ENCODE assay signal across 8 cellular contexts in the genomic region with DNA sequence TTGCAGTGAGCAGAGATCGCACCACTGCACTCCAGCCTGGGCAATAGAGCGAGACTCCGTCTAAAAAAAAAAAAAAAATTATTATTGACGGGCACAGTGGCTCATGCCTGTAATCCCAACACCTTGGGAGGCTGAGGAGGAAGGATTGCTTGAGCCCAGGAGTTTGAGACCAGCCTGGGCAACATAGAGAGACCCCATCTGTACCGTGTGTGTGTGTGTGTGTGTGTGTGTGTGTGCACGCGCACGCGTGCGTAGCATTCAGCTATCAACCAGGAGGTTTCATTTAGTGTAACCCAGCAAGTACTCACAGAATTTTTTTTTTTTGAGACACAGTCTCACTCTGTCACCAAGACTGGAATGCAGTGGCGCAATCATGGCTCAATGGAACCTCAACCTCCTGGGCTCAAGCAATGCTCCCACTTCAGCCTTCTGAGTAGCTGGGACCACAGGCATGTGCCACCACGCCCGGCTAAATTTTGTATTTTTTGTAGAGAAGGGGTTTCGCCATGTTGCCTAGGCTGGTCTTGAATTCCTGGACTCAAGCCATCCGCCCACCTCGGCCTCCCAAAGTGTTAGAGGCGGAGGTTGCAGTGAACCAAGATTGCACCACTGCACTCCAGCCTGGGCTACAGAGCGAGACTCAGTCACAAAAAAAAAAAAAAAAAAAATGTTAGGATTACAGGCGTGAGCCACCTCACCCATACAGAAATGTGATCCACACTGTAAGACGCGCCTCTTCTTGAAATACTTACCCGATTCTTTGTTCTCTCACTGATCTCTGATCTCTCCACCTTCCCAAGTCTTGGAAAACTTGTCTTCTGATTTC. TPM values are rescaled to one million over a fixed set of nuclear protein-coding genes. Genes with fewer than 3 reads are reported as not detected.
DNase-seq lines count a peak whose midpoint lies in the region; ATAC-seq, FAIRE-seq and TF ChIP-seq lines count a peak whose summit lies in the region.
"Not testable (repeated sequence)": the region's sequence is repeated elsewhere in the genome, so short reads cannot be mapped to it uniquely, and the experiment has no call there.

No MANE protein-coding gene starts in this region.

- not testable (repeated sequence) for H3K36me3 ChIP-seq in CD8-positive, alpha-beta T cell (ENCODE audit: insufficient read depth, low read length); IMR-90 (ENCODE audit: control insufficient read depth, insufficient read depth, low read length); SJSA1; K562 (ENCODE audit: control insufficient read depth, insufficient read depth, low read length); fibroblast of lung (ENCODE audit: control insufficient read depth, insufficient read depth, low read length); pancreas; thyroid gland

- H3K9me3 ChIP-seq in CD8-positive, alpha-beta T cell (ENCODE audit: low read length); IMR-90 (ENCODE audit: control insufficient read depth, insufficient read depth, low read length); SJSA1 (replicated peaks); K562 (replicated peaks; ENCODE audit: control insufficient read depth, insufficient read depth, low read depth, low read length); fibroblast of lung (ENCODE audit: control insufficient read depth, insufficient read depth, low read depth, low read length); pancreas; thyroid gland: not testable (repeated sequence)

- H4K8ac ChIP-seq in IMR-90 (ENCODE audit: low read depth in 2 of 2, low read length in 2 of 2), result peak overlapping the region; percentile 61 to 65

- in situ Hi-C loops in IMR-90 (cut with MboI; ENCODE audit: low sequenced_read_pairs); K562 (cut with MboI): not testable (repeated sequence)

- not testable (repeated sequence) for H3K79me2 ChIP-seq in K562 (ENCODE audit: control insufficient read depth, insufficient read depth, low read length); fibroblast of lung (ENCODE audit: control insufficient read depth, insufficient read depth, low read length)

- not testable (repeated sequence) for H3K23ac ChIP-seq in IMR-90 (ENCODE audit: low read depth, low read length)

- not testable (repeated sequence) for H3K4me1 ChIP-seq in CD8-positive, alpha-beta T cell (ENCODE audit: insufficient read depth, low read length); fibroblast of lung (ENCODE audit: control insufficient read depth, extremely low read depth, insufficient read depth, low read length)
- H3K4me1 ChIP-seq in IMR-90 (ENCODE audit: control insufficient read depth, insufficient read depth, low read length), result peaks cover 19% of the 10 kb centered on the region
- H3K4me1 ChIP-seq in SJSA1 (replicated peaks), result peaks cover 42% of the 10 kb centered on the region
- peaks cover 19 to 27% of the 10 kb centered on the region in 2 experiments; a peak in 4 of 5 replicates for H3K4me1 ChIP-seq in K562 (replicated peaks in 1 of 2; ENCODE audit: control insufficient read depth in 2 of 2, insufficient read depth in 2 of 2, low read length in 2 of 2)
- H3K4me1 ChIP-seq in pancreas, result peaks cover 28 to 36% (median 33%) of the 10 kb centered on the region in 3 donors
- H3K4me1 ChIP-seq in thyroid gland, result peaks cover 10 to 31% of the 10 kb centered on the region in 2 donors

- TF ChIP-seq POLR2A in IMR-90 (IDR thresholded peaks at IDR 0.05; ENCODE audit: low read depth, low read length); K562 (conservative IDR thresholded peaks at IDR 0.05); lower leg skin (IDR thresholded peaks at IDR 0.05); thyroid gland (IDR thresholded peaks at IDR 0.05): not testable (repeated sequence)

- H3K4me3 Mint-ChIP-seq in CD8-positive, alpha-beta T cell, result peak overlapping the region; percentile 60

- not testable (repeated sequence) for H2AFZ ChIP-seq in IMR-90 (replicated peaks; ENCODE audit: low read length, poor library complexity); fibroblast of lung (ENCODE audit: low read length)
- H2AFZ ChIP-seq in K562 (ENCODE audit: low read depth, low read length), result peak overlapping the region; percentile 49

- H4K20me1 ChIP-seq in IMR-90 (ENCODE audit: insufficient read depth, low read length); K562 (replicated peaks; ENCODE audit: control insufficient read depth, insufficient read depth, low read length); fibroblast of lung (ENCODE audit: control insufficient read depth, extremely low read depth, insufficient read depth, low read length): not testable (repeated sequence)

- not testable (repeated sequence) for ATAC-seq in CD8-positive, alpha-beta T cell; IMR-90 (ENCODE audit: low read depth); K562; pancreas

- H3K9me3 Mint-ChIP-seq in CD8-positive, alpha-beta T cell, result not testable (repeated sequence)

- peak overlapping the region; percentile 69; the same call in 1 of the 2 replicates for H2BK120ac ChIP-seq in IMR-90 (ENCODE audit: low read depth, low read length)

- not testable (repeated sequence) for H3K9me1 ChIP-seq in IMR-90 (ENCODE audit: insufficient read depth, low read length); K562 (ENCODE audit: control insufficient read depth, insufficient read depth, low read length)

- not testable (repeated sequence) for H3K9ac ChIP-seq in IMR-90 (ENCODE audit: low read depth, low read length); K562 (ENCODE audit: insufficient read depth in 1 of 2, low read depth in 2 of 2, low read length in 2 of 2); fibroblast of lung (ENCODE audit: insufficient read depth, low read length)

- TF ChIP-seq RAD21 in IMR-90 (IDR thresholded peaks at IDR 0.05; ENCODE audit: low read length); K562 (CRISPR knock-in tag; conservative IDR thresholded peaks at IDR 0.05 in 1 of 2, IDR thresholded peaks at IDR 0.05 in 1 of 2): not testable (repeated sequence)

- peak overlapping the region; percentile 53; the same call in 1 of the 2 replicates for H3K4ac ChIP-seq in IMR-90 (ENCODE audit: low read depth, low read length)

- not testable (repeated sequence) for TF ChIP-seq CTCF in CD8-positive, alpha-beta T cell (IDR thresholded peaks at IDR 0.05); IMR-90 (conservative IDR thresholded peaks at IDR 0.05; ENCODE audit: low read depth, low read length); K562 (IDR thresholded peaks at IDR 0.05 in 2 of 3, conservative IDR thresholded peaks at IDR 0.05 in 1 of 3; ENCODE audit: insufficient read depth in 2 of 3, low read depth in 1 of 3, low read length in 3 of 3); fibroblast of lung (conservative IDR thresholded peaks at IDR 0.05 in 1 of 2, IDR thresholded peaks at IDR 0.05 in 1 of 2; ENCODE audit: low read depth in 1 of 2, low read length in 2 of 2); lower leg skin (IDR thresholded peaks at IDR 0.05); pancreas (IDR thresholded peaks at IDR 0.05); thyroid gland (IDR thresholded peaks at IDR 0.05)

- peak overlapping the region; percentile 77 for H2BK5ac ChIP-seq in IMR-90 (ENCODE audit: low read depth, low read length, poor library complexity, severe bottlenecking)

- H2BK15ac ChIP-seq in IMR-90 (ENCODE audit: low read depth, low read length), result peak overlapping the region; percentile 78; the same call in 1 of the 3 replicates

- H3K14ac ChIP-seq in IMR-90 (replicated peaks; ENCODE audit: low read depth, low read length), result 0 out of 2 replicates have a peak overlapping the region, but pooled peaks have one; percentile 48

- not testable (repeated sequence) for TF ChIP-seq EP300 in K562 (IDR thresholded peaks at IDR 0.05; ENCODE audit: low read length)

- H3K27ac Mint-ChIP-seq in CD8-positive, alpha-beta T cell, result not testable (repeated sequence)

- peaks cover 11% of the 10 kb centered on the region for H3K4me1 Mint-ChIP-seq in CD8-positive, alpha-beta T cell (ENCODE audit: low read depth)

- intact Hi-C loops in CD8-positive, alpha-beta T cell (cut with DNase I, micrococcal nuclease), result loop anchor here in 1 of 2 experiments (2.0 to 5.0 kb wide), 2 partner anchors 35 to 39 kb away; a partner anchor contains a TSS
- intact Hi-C loops in IMR-90 (cut with micrococcal nuclease) (loop anchor here (10.0 kb wide), 2 partner anchors 91 to 329 kb away; a partner anchor contains a TSS), K562 (cut with micrococcal nuclease) (loop anchor here (2.0 kb wide), 1 partner anchor 35 kb away; a partner anchor contains a TSS), lower leg skin (cut with DNase I; ENCODE audit: low total_unique reads) (loop anchor here (5.0 kb wide), 1 partner anchor 36 kb away; a partner anchor contains a TSS)
- intact Hi-C loops in pancreas (cut with DNase I); thyroid gland (cut with DNase I): not testable (repeated sequence)

- not testable (repeated sequence) for H3K4me2 ChIP-seq in IMR-90 (ENCODE audit: low read depth, low read length)
- H3K4me2 ChIP-seq in K562 (ENCODE audit: insufficient read depth, low read length) (peak overlapping the region; percentile 79; the same call in 1 of the 2 replicates), fibroblast of lung (ENCODE audit: extremely low read depth, insufficient read depth, low read length) (peak overlapping the region; percentile 53)

- H3K27ac ChIP-seq in CD8-positive, alpha-beta T cell (ENCODE audit: low read depth, low read length), result not testable (repeated sequence)
- H3K27ac ChIP-seq in IMR-90 (ENCODE audit: insufficient read depth, low read length), result peak overlapping the region; percentile 48
- H3K27ac ChIP-seq in SJSA1, result peak overlapping the region; percentile 91
- peak overlapping the region; percentile 92; the same call in 1 of the 3 replicates for H3K27ac ChIP-seq in K562 (ENCODE audit: extremely low read depth, low read depth, low read length)
- peak overlapping the region; percentile 62 for H3K27ac ChIP-seq in fibroblast of lung (ENCODE audit: insufficient read depth, low read length)
- H3K27ac ChIP-seq in pancreas, result peak overlapping the region; percentile 92 to 98 (median 97)
- peak overlapping the region; percentile 90 to 98 (median 92) for H3K27ac ChIP-seq in thyroid gland

- CTCF ChIA-PET in CD8-positive, alpha-beta T cell (lab: Charles Lee), result interaction anchor here (1.0 to 15.1 kb wide), 5 partner anchors 9 to 93 kb away, joined by 3 to 448 read pairs (median 11); no protein-coding TSS in a partner anchor
- CTCF ChIA-PET in IMR-90 (lab: Yijun Ruan, JAX), result interaction anchor here (0.6 to 1.0 kb wide), 2 partner anchors 9 to 22 kb away, joined by 3 read pairs; no protein-coding TSS in a partner anchor
- CTCF ChIA-PET in K562 (lab: Yijun Ruan, JAX; ENCODE audit: low intra/inter-chr PET ratio), result not testable (repeated sequence)

- BruUV-seq in IMR-90 (replicated peaks; lab: Mats Ljungman, UMichigan); K562 (replicated peaks; lab: Mats Ljungman, UMichigan): not testable (repeated sequence)

- not testable (repeated sequence) for H3K27me3 Mint-ChIP-seq in CD8-positive, alpha-beta T cell (ENCODE audit: low read depth)

- WGBS in IMR-90 (ENCODE audit: extremely low coverage in 2 of 2, insufficient read length in 1 of 2), 2 experiments, result 87% methylated on average over 3 of the region's 22 CpGs; no CpG with 5 or more reads in 1 of the 2 experiments
- 73% methylated on average over 21 of the region's 22 CpGs for WGBS in K562 (ENCODE audit: insufficient coverage, low coverage, missing lambda C conversion rate)
- WGBS in lower leg skin, 2 donors, result 68 to 70% methylated on average over 21 to 22 of the region's 22 CpGs
- 86 to 91% methylated on average over 20 to 22 of the region's 22 CpGs for WGBS in pancreas, 2 donors
- WGBS in thyroid gland, 2 donors, result 51 to 54% methylated on average over 22 of the region's 22 CpGs

- 0 out of 2 replicates have a peak overlapping the region, but pooled peaks have one; percentile 17 for H3K56ac ChIP-seq in IMR-90 (ENCODE audit: extremely low read depth, insufficient read depth, low read length)

- H2AK5ac ChIP-seq in IMR-90 (ENCODE audit: low read depth, low read length), result peak overlapping the region; percentile 66

- peak overlapping the region; percentile 74; the same call in 1 of the 2 replicates for H4K5ac ChIP-seq in IMR-90 (ENCODE audit: low read depth, low read length)

- H3K27me3 ChIP-seq in CD8-positive, alpha-beta T cell (ENCODE audit: insufficient read depth, low read length); IMR-90 (ENCODE audit: control insufficient read depth, insufficient read depth, low read length); SJSA1 (replicated peaks); K562 (ENCODE audit: control insufficient read depth in 2 of 2, insufficient read depth in 2 of 2, low read length in 2 of 2); fibroblast of lung (ENCODE audit: control insufficient read depth, insufficient read depth, low read length); pancreas; thyroid gland: not testable (repeated sequence)

- H4K91ac ChIP-seq in IMR-90 (ENCODE audit: insufficient read depth, low read depth, low read length), result not testable (repeated sequence)

- peak overlapping the region; percentile 30; the same call in 1 of the 2 replicates for H2BK20ac ChIP-seq in IMR-90 (ENCODE audit: low read depth, low read length)

- H3K79me1 ChIP-seq in IMR-90 (ENCODE audit: low read depth in 1 of 2, low read length in 2 of 2), result not testable (repeated sequence)

- POLR2A ChIA-PET in CD8-positive, alpha-beta T cell (lab: Charles Lee), result interaction anchor here (1.2 to 1.4 kb wide), 2 partner anchors 34 to 35 kb away, joined by 3 to 4 read pairs; a partner anchor contains a TSS
- POLR2A ChIA-PET in IMR-90 (lab: Charles Lee; ENCODE audit: unreplicated experiment), result not testable (repeated sequence)
- POLR2A ChIA-PET in K562 (lab: Yijun Ruan, JAX), result interaction anchor here (1.0 to 1.7 kb wide), 4 partner anchors 18 to 289 kb away, joined by 3 to 8 read pairs (median 5); no protein-coding TSS in a partner anchor

- FAIRE-seq in K562 (lab: Jason Lieb, UNC); pancreas (lab: Jason Lieb, UNC): not testable (repeated sequence)

- not testable (repeated sequence) for H2AK9ac ChIP-seq in IMR-90 (replicated peaks; ENCODE audit: low read depth, low read length, poor library complexity)

- dilution Hi-C loops in IMR-90 (cut with HindIII; ENCODE audit: low sequenced_read_pairs, unreplicated experiment), result not testable (repeated sequence)

- H3K36me3 Mint-ChIP-seq in CD8-positive, alpha-beta T cell, result not testable (repeated sequence)

- not testable (repeated sequence) for DNase-seq in CD8-positive, alpha-beta T cell; K562 (ENCODE audit: extremely low read depth in 1 of 4, low spot score in 3 of 4)
- peak; percentile 19 for DNase-seq in IMR-90
- peak; percentile 30 to 50 for DNase-seq in SJSA1 (ENCODE audit: low read depth in 1 of 2, low spot score in 2 of 2)
- DNase-seq in fibroblast of lung (ENCODE audit: low read depth in 2 of 2), result peak; percentile 24 to 37
- peak; percentile 27 to 87 for DNase-seq in lower leg skin (ENCODE audit: low spot score in 2 of 2)
- peak in 1 of 6 donors; percentile 42 for DNase-seq in pancreas
- peak; percentile 88 to 94 for DNase-seq in thyroid gland

- H3K4me3 ChIP-seq in CD8-positive, alpha-beta T cell (ENCODE audit: low read depth, low read length); IMR-90 (ENCODE audit: insufficient read depth, low read depth, low read length); SJSA1; K562; fibroblast of lung (replicated peaks in 1 of 4; ENCODE audit: control extremely low read depth in 1 of 4, insufficient read depth in 1 of 4, low read depth in 3 of 4, low read length in 4 of 4); lower leg skin (ENCODE audit: low read depth, poor library complexity, severe bottlenecking); pancreas; thyroid gland (replicated peaks in 1 of 3): not testable (repeated sequence)

- peak overlapping the region; percentile 30; the same call in 1 of the 2 replicates for H3K18ac ChIP-seq in IMR-90 (ENCODE audit: low read depth, low read length)

RNA-seq across cellular contexts. Expression of a gene that starts 35.3 kb away (rescaled TPM):
- 1 to 10 TPM; 1.0 to 1.1 TPM for total RNA-seq in CD8-positive, alpha-beta T cell
- total RNA-seq in IMR-90 (2012; rRNA removed), result 4.7 and 5.4 TPM in 2 replicates
- polyA plus RNA-seq in IMR-90 (2012; rRNA removed), result 4.7 and 5.5 TPM in 2 replicates
- 8.4 and 12.8 TPM in 2 replicates for polyA plus RNA-seq in IMR-90 (2012; cell fraction: cytosol; rRNA removed)
- 24.6 and 26.9 TPM in 2 replicates for polyA plus RNA-seq in IMR-90 (2012; cell fraction: nucleus; rRNA removed; ENCODE audit: low replicate concordance)
- 10.6 and 13.3 TPM in 2 replicates for total RNA-seq in SJSA1 (2014; rRNA removed; shearing (Covaris generic))
- total RNA-seq in K562 (2011; cell fraction: chromatin; rRNA removed; ENCODE audit: low replicate concordance), result 4.3 and 7.6 TPM in 2 replicates
- total RNA-seq in K562 (2011; cell fraction: nucleolus; rRNA removed), result 7.0 and 8.0 TPM in 2 replicates
- total RNA-seq in K562 (2011; cell fraction: nucleoplasm; rRNA removed), result 8.5 and 8.9 TPM in 2 replicates
- 8.3 and 10.2 TPM in 2 replicates for total RNA-seq in K562 (2014; rRNA removed)
- 4.3 and 5.8 TPM in 2 replicates for total RNA-seq in K562 (2014; rRNA removed; fragmentation: Illumina TruSeq; extraction: Trizol)
- 5.2 and 5.7 TPM in 2 replicates for total RNA-seq in K562 (2015; rRNA removed; fragmentation: Illumina TruSeq; extraction: Trizol)
- 11.3 and 13.2 TPM in 2 replicates for total RNA-seq in K562 (2021)
- 3.4 and 3.5 TPM in 2 replicates for polyA plus RNA-seq in K562 (2011; rRNA removed)
- polyA plus RNA-seq in K562 (2011; cell fraction: cytosol; rRNA removed), result 4.0 and 6.5 TPM in 2 replicates
- polyA plus RNA-seq in K562 (2011; cell fraction: nucleus; rRNA removed), result 9.3 and 9.5 TPM in 2 replicates
- 9.5 and 12.2 TPM in 2 replicates for polyA plus RNA-seq in K562 (2012)
- polyA plus RNA-seq in K562 (2014; fragmentation: Illumina TruSeq; extraction: Trizol), result 7.1 and 8.7 TPM in 2 replicates
- polyA plus RNA-seq in K562 (2014; fragmentation: Nextera tagmentation; extraction: Ambion mirVana), result under 1 TPM; 0.62 to 0.98 TPM
- polyA plus RNA-seq in K562 (2014; rRNA removed), result 3.9 and 10.6 TPM in 2 replicates
- polyA minus RNA-seq in K562 (2011; rRNA and poly(A)+ RNA removed), result 1.7 and 2.3 TPM in 2 replicates
- 2.2 and 2.7 TPM in 2 replicates for polyA minus RNA-seq in K562 (2011; cell fraction: cytosol; rRNA and poly(A)+ RNA removed)
- 2.3 and 4.4 TPM in 2 replicates for polyA minus RNA-seq in K562 (2011; cell fraction: nucleus; rRNA and poly(A)+ RNA removed)
- total RNA-seq in fibroblast of lung, result 19.5 and 23.0 TPM in 2 replicates
- 3.8 and 4.4 TPM in 2 replicates for polyA plus RNA-seq in fibroblast of lung
- 7.4 and 9.2 TPM in 2 replicates for polyA plus RNA-seq in fibroblast of lung (2012)
- polyA minus RNA-seq in fibroblast of lung (ENCODE audit: low replicate concordance), result 4.5 and 9.3 TPM in 2 replicates
- 100 to 1,000 TPM; 227 to 572 (median 354) TPM for total RNA-seq in lower leg skin
- total RNA-seq in pancreas, result 100 to 1,000 TPM; 140 to 286 (median 208) TPM
- polyA plus RNA-seq in pancreas, result 100 to 1,000 TPM in 1 of 2 donors, 10 to 100 TPM in 1; 93.5 to 130 TPM
- total RNA-seq in thyroid gland, result 10 to 100 TPM; 42.5 to 75.8 (median 54.3) TPM

RNA-seq across cellular contexts. Expression of a gene that starts 37.9 kb away (rescaled TPM):
- 10 to 100 TPM; 44.0 to 55.1 TPM for total RNA-seq in CD8-positive, alpha-beta T cell
- total RNA-seq in IMR-90 (2012; rRNA removed), result 13.8 and 22.5 TPM in 2 replicates
- 18.9 and 19.9 TPM in 2 replicates for polyA plus RNA-seq in IMR-90 (2012; rRNA removed)
- 9.7 and 11.8 TPM in 2 replicates for polyA plus RNA-seq in IMR-90 (2012; cell fraction: cytosol; rRNA removed)
- polyA plus RNA-seq in IMR-90 (2012; cell fraction: nucleus; rRNA removed; ENCODE audit: low replicate concordance), result 35.3 and 50.2 TPM in 2 replicates
- 30.5 and 36.4 TPM in 2 replicates for total RNA-seq in SJSA1 (2014; rRNA removed; shearing (Covaris generic))
- 60.6 and 93.7 TPM in 2 replicates for total RNA-seq in K562 (2011; cell fraction: chromatin; rRNA removed; ENCODE audit: low replicate concordance)
- 51.7 and 62.2 TPM in 2 replicates for total RNA-seq in K562 (2011; cell fraction: nucleolus; rRNA removed)
- 58.4 and 67.3 TPM in 2 replicates for total RNA-seq in K562 (2011; cell fraction: nucleoplasm; rRNA removed)
- total RNA-seq in K562 (2014; rRNA removed), result 11.2 and 12.8 TPM in 2 replicates
- 12.8 and 14.7 TPM in 2 replicates for total RNA-seq in K562 (2014; rRNA removed; fragmentation: Illumina TruSeq; extraction: Trizol)
- 10.7 and 11.7 TPM in 2 replicates for total RNA-seq in K562 (2015; rRNA removed; fragmentation: Illumina TruSeq; extraction: Trizol)
- total RNA-seq in K562 (2021), result 14.2 and 17.4 TPM in 2 replicates
- polyA plus RNA-seq in K562 (2011; rRNA removed), result 18.2 and 19.2 TPM in 2 replicates
- polyA plus RNA-seq in K562 (2011; cell fraction: cytosol; rRNA removed), result 10.3 and 11.9 TPM in 2 replicates
- polyA plus RNA-seq in K562 (2011; cell fraction: nucleus; rRNA removed), result 50.1 and 55.3 TPM in 2 replicates
- polyA plus RNA-seq in K562 (2012), result 10.9 and 18.8 TPM in 2 replicates
- polyA plus RNA-seq in K562 (2014; fragmentation: Illumina TruSeq; extraction: Trizol), result 11.0 and 12.8 TPM in 2 replicates
- 10 to 100 TPM; 13.3 to 13.4 TPM for polyA plus RNA-seq in K562 (2014; fragmentation: Nextera tagmentation; extraction: Ambion mirVana)
- polyA plus RNA-seq in K562 (2014; rRNA removed), result 12.8 and 19.5 TPM in 2 replicates
- 14.8 and 16.9 TPM in 2 replicates for polyA minus RNA-seq in K562 (2011; rRNA and poly(A)+ RNA removed)
- polyA minus RNA-seq in K562 (2011; cell fraction: cytosol; rRNA and poly(A)+ RNA removed), result 6.4 and 6.9 TPM in 2 replicates
- polyA minus RNA-seq in K562 (2011; cell fraction: nucleus; rRNA and poly(A)+ RNA removed), result 17.6 and 27.8 TPM in 2 replicates
- total RNA-seq in fibroblast of lung, result 29.7 and 32.1 TPM in 2 replicates
- 16.5 and 23.3 TPM in 2 replicates for polyA plus RNA-seq in fibroblast of lung
- 15.1 and 19.0 TPM in 2 replicates for polyA plus RNA-seq in fibroblast of lung (2012)
- 2.5 and 18.7 TPM in 2 replicates for polyA minus RNA-seq in fibroblast of lung (ENCODE audit: low replicate concordance)
- 10 to 100 TPM; 30.2 to 62.2 (median 44.5) TPM for total RNA-seq in lower leg skin
- total RNA-seq in pancreas, result 10 to 100 TPM; 20.7 to 30.4 (median 24.8) TPM
- polyA plus RNA-seq in pancreas, result 10 to 100 TPM; 24.8 to 43.2 TPM
- total RNA-seq in thyroid gland, result 100 to 1,000 TPM in 1 of 4 donors, 10 to 100 TPM in 3; 50.0 to 111 (median 76.7) TPM
